In the genomic region with DNA sequence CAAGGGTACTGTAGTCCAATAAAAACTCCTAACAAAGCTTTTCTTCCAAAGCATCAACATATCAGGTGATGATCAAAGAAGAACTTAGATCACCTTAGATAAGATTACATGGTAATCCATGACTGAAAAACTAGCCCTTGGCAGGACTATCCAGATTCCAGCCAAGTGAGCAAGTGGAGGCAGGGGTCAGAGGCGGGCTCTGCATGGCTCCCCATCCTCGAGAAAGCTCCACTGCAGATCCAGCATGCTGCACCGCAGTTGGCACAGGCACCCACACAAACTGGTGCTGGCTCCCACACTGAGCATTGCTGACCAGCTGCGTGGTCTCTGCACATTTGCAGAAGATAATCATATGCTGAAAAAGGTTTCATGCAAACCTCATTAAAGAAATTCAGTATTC, we compare ENCODE assay signal across 12 cellular contexts. TPM values are rescaled to one million over a fixed set of nuclear protein-coding genes. Genes with fewer than 3 reads are reported as not detected.
DNase-seq lines count a peak whose midpoint lies in the region; ATAC-seq and TF ChIP-seq lines count a peak whose summit lies in the region.
"Had no signal": no experiment of that assay in that cellular context is flagged by ENCODE, and none has a peak within 500 bp of the region (broad histone marks: within the 10 kb centered on the region; RNA-seq: fewer than 3 reads in every experiment).

No MANE protein-coding gene starts in this region.

- intact Hi-C loops in dorsolateral prefrontal cortex (cut with DNase I) (no loop called here), PC-3 (cut with micrococcal nuclease) (no loop called here)

- H3K4me3 ChIP-seq in HUES48 (ENCODE audit: low read depth, low read length), result no peak overlapping the region
- H3K4me3 ChIP-seq in dorsolateral prefrontal cortex, result peak overlapping the region in 37 of 59 donors; percentile 0 to 55 (median 36)
- peak overlapping the region; percentile 63 for H3K4me3 ChIP-seq in neural cell (ENCODE audit: low read length)
- no peak overlapping the region for H3K4me3 ChIP-seq in PC-3 (ENCODE audit: low read length)
- H3K4me3 ChIP-seq: HAP-1 had no signal

- H2AFZ ChIP-seq in neural cell (ENCODE audit: low read depth, low read length), result no peak overlapping the region
- H2AFZ ChIP-seq in PC-3 (ENCODE audit: low read length), result no peak overlapping the region

- TF ChIP-seq RAD21 in neural cell (conservative IDR thresholded peaks at IDR 0.05), result no peak

- H3K79me2 ChIP-seq in neural cell (replicated peaks; ENCODE audit: insufficient read depth, low read length) (peaks cover 81% of the 10 kb centered on the region), PC-3 (ENCODE audit: low read length) (peaks cover 99% of the 10 kb centered on the region)

- no peak for TF ChIP-seq EP300 in neural cell (conservative IDR thresholded peaks at IDR 0.05; ENCODE audit: poor library complexity, severe bottlenecking)

- peak overlapping the region; percentile 88 for H3K4me2 ChIP-seq in neural cell (ENCODE audit: low read length)
- no peak overlapping the region for H3K4me2 ChIP-seq in PC-3 (ENCODE audit: low read length)

- CTCF ChIA-PET in PC-3 (lab: Charles Lee), result no interaction called here

- no peaks in the 10 kb centered on the region for H3K9me2 ChIP-seq in neural cell (ENCODE audit: insufficient read depth, low read length)
- no peaks in the 10 kb centered on the region for H3K9me2 ChIP-seq in PC-3 (replicated peaks; ENCODE audit: low read length)

- POLR2A ChIA-PET in PC-3 (lab: Charles Lee; ENCODE audit: unreplicated experiment), result no interaction called here

- no peak for TF ChIP-seq CTCF in dorsolateral prefrontal cortex (IDR thresholded peaks at IDR 0.05 in 54 of 56, conservative IDR thresholded peaks at IDR 0.05 in 2 of 56; ENCODE audit: low read depth in 1 of 56, partially characterized antibody in 56 of 56)
- TF ChIP-seq CTCF in neural cell (IDR thresholded peaks at IDR 0.05; ENCODE audit: poor library complexity, severe bottlenecking), result no peak
- no peak for TF ChIP-seq CTCF in PC-3 (conservative IDR thresholded peaks at IDR 0.05; ENCODE audit: low read depth, low read length)

- peaks cover 19% of the 10 kb centered on the region for H3F3A ChIP-seq in neural cell (ENCODE audit: insufficient read depth, low read length, poor library complexity, severe bottlenecking)
- no peaks in the 10 kb centered on the region for H3F3A ChIP-seq in PC-3 (ENCODE audit: low read length, unreplicated experiment)

- H3K9me3 ChIP-seq in HUES48 (ENCODE audit: control insufficient read depth, insufficient read depth, low read length) (no peaks in the 10 kb centered on the region), neural cell (ENCODE audit: low read length) (no peaks in the 10 kb centered on the region), PC-3 (ENCODE audit: low read length) (no peaks in the 10 kb centered on the region)
- H3K9me3 ChIP-seq: HAP-1 had no signal

- H3K27me3 ChIP-seq in HUES48 (ENCODE audit: control insufficient read depth, insufficient read depth, low read length) (no peaks in the 10 kb centered on the region), dorsolateral prefrontal cortex (no peaks in the 10 kb centered on the region), neural cell (ENCODE audit: insufficient read depth, low read depth, low read length) (no peaks in the 10 kb centered on the region), PC-3 (ENCODE audit: low read length) (no peaks in the 10 kb centered on the region)

- H3K36me3 ChIP-seq in HUES48 (ENCODE audit: control insufficient read depth, insufficient read depth, low read length) (no peaks in the 10 kb centered on the region), neural cell (ENCODE audit: insufficient read depth, low read length) (no peaks in the 10 kb centered on the region), PC-3 (ENCODE audit: low read depth, low read length) (no peaks in the 10 kb centered on the region)
- H3K36me3 ChIP-seq: HAP-1 had no signal

- H3K27ac ChIP-seq in HUES48 (ENCODE audit: low read depth, low read length) (peak overlapping the region; percentile 25), dorsolateral prefrontal cortex (peak overlapping the region in 58 of 59 donors; percentile 7 to 98 (median 91)), neural cell (ENCODE audit: low read length) (peak overlapping the region; percentile 99), temporal lobe (ENCODE audit: low read depth, low read length) (peak overlapping the region; percentile 77), PC-3 (ENCODE audit: low read length) (no peak overlapping the region)

- peaks cover 34% of the 10 kb centered on the region for H3K4me1 ChIP-seq in HUES48 (ENCODE audit: control insufficient read depth, insufficient read depth, low read length)
- H3K4me1 ChIP-seq in PC-3 (ENCODE audit: insufficient read depth, low read length), result peaks cover 18% of the 10 kb centered on the region

- no peaks in the 10 kb centered on the region for H4K20me1 ChIP-seq in neural cell (ENCODE audit: insufficient read depth)
- H4K20me1 ChIP-seq in PC-3 (ENCODE audit: low read length), result peaks cover 58% of the 10 kb centered on the region

- no TSS peak for BruUV-seq in PC-3 (replicated peaks; lab: Mats Ljungman, UMichigan)

- DNase-seq in dorsolateral prefrontal cortex (peak in 6 of 10 donors; percentile 58 to 74 (median 61)), T-helper 2 cell (no peak), PC-3 (no peak)
- DNase-seq: activated CD4-positive, alpha-beta T cell treated with anti-CD3 and anti-CD28 coated beads for 1 hour; activated naive CD8-positive, alpha-beta T cell treated with anti-CD3 and anti-CD28 coated beads for 36 hours; MV-4-11; T-helper 17 cell had no signal

- ATAC-seq in PC-3 (no peak), HG02678 (IDR thresholded peaks at IDR 0.05; ENCODE audit: unreplicated experiment) (no peak)
- ATAC-seq: T-helper 17 cell had no signal

- H3K9ac ChIP-seq in HUES48 (ENCODE audit: low read depth, low read length), result no peak overlapping the region
- peak overlapping the region; percentile 85 for H3K9ac ChIP-seq in neural cell (ENCODE audit: low read length)
- no peak overlapping the region for H3K9ac ChIP-seq in PC-3 (ENCODE audit: low read length)

TF ChIP-seq in neural cell, 6 proteins besides CTCF, POLR2A, EP300 and RAD21:
- TF ChIP-seq POLR2AphosphoS5 (IDR thresholded peaks at IDR 0.05) (no peak), EZH2 (IDR thresholded peaks at IDR 0.05; ENCODE audit: borderline replicate concordance, insufficient read depth, low read length, poor library complexity, severe bottlenecking) (no peak), SMC3 (conservative IDR thresholded peaks at IDR 0.05; ENCODE audit: poor library complexity) (no peak), TAF1 (IDR thresholded peaks at IDR 0.05; ENCODE audit: low read depth) (no peak), REST (IDR thresholded peaks at IDR 0.05; ENCODE audit: borderline replicate concordance) (no peak)
TF ChIP-seq in neural cell: peak in this region for 0.

RNA-seq across cellular contexts. Expression of gene PSAP, which starts 10.1 kb away (rescaled TPM):
- total RNA-seq in dorsolateral prefrontal cortex (1,000 to 10,000 TPM; 1,158 to 1,954 (median 1,559) TPM), temporal lobe (428 TPM), PC-3 (2014; rRNA removed) (334 and 342 TPM in 2 replicates)
- polyA plus RNA-seq in neural cell, result 651 and 700 TPM in 2 replicates
- 597 and 644 TPM in 2 replicates for polyA minus RNA-seq in neural cell

Comparison
In these comparisons a context has a peak if more than half of its experiments do, and no peak if none do; other contexts are left out.
1. H3K4me3 ChIP-seq: peak in dorsolateral prefrontal cortex (37 of 59) and neural cell (single experiment); none in HUES48 (single experiment) and PC-3 (single experiment).
2. DNase-seq: peak in dorsolateral prefrontal cortex (6 of 10); none in T-helper 2 cell (0 of 5) and PC-3 (single experiment).